1 cellular context compared by ENCODE assay signal in the genomic region with DNA sequence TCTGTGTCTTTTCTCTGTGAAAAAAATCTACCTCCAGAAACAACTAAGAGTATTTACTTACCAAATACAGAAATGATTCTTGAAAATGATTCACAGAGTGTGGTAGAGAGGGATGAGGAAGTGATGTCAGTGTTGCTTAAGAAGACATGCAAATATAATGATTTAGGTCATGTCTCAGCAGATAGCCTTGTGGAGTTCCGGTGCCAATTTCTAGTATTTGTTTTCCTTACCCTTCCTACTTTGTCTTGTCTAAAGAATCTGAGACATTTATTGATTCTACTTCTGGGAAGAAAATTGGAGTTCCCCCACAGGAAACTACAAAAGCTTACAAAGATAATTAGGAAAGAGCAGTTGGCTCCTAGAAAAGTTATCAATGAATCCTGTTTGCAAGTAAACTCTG.
TF ChIP-seq lines count a peak whose summit lies in the region.

No MANE protein-coding gene starts in this region.

TF ChIP-seq in IMR-90, 13 proteins besides CTCF, POLR2A, EP300 and RAD21 (continued from another document):
- TF ChIP-seq, protein P1, sequence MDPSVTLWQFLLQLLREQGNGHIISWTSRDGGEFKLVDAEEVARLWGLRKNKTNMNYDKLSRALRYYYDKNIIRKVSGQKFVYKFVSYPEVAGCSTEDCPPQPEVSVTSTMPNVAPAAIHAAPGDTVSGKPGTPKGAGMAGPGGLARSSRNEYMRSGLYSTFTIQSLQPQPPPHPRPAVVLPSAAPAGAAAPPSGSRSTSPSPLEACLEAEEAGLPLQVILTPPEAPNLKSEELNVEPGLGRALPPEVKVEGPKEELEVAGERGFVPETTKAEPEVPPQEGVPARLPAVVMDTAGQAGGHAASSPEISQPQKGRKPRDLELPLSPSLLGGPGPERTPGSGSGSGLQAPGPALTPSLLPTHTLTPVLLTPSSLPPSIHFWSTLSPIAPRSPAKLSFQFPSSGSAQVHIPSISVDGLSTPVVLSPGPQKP (IDR thresholded peaks at IDR 0.05; ENCODE audit: borderline replicate concordance, low read depth, low read length): no peak
- TF ChIP-seq RCOR1 (IDR thresholded peaks at IDR 0.05; ENCODE audit: insufficient replicate concordance, low read length) (no peak), CHD1 (IDR thresholded peaks at IDR 0.05; ENCODE audit: low read depth, low read length) (no peak), BHLHE40 (IDR thresholded peaks at IDR 0.05; ENCODE audit: low read depth, low read length) (no peak)
